ENCODE assay signal across 1 cellular context in genomic region chr5:79544136-79544535, GRCh38.
TF ChIP-seq lines count a peak whose summit lies in the region.

No MANE protein-coding gene starts in this region.

TF ChIP-seq in HCT116, 20 proteins besides CTCF, POLR2A, EP300 and RAD21 (continued from another document):
- TF ChIP-seq ELF1 (IDR thresholded peaks at IDR 0.05; ENCODE audit: borderline replicate concordance, low read depth), result no peak
- no peak for TF ChIP-seq ATF3 (IDR thresholded peaks at IDR 0.05)
- TF ChIP-seq SP1 (IDR thresholded peaks at IDR 0.05; ENCODE audit: low read depth), result no peak
- TF ChIP-seq SRF (IDR thresholded peaks at IDR 0.05; ENCODE audit: low read depth), result no peak
